11 cellular contexts compared by ENCODE assay signal in the genomic region with DNA sequence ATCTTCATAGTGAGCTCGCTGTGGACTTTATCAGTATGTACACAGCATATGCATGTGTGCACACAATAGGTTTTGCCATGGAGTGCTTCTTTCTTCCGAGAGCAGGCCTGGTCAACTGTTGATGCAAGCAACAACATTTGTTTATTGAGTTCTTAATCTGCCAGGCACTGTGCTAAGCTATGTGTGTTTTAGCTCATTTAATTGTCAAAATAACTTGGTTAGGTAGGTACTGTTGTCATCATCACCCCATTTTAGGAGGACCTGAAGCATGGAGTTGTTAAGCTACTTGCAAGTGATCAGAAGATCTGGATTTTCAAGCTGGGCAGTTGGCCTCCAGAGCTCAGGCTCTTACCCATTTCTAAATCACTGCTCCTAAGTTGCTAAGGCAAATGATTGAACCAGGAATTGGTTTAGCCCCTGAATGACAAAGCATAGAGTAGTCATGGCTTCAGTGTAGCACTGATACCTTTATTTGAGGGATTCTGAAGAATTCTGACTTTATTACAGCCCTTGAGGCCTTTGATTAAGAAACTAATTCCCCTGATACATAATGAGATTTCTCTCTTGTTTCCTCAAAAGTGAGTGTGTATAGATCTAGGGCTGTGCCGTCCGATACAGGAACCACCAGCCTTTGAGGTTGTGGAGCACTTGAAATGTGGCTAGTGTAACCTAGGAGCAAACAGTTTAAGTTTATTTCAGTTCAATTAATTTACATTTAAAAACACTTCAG.
A peak's percentile ranks its signal among the peaks of the same experiment; 100 is the strongest.
DNase-seq lines count a peak whose midpoint lies in the region; ATAC-seq, FAIRE-seq and TF ChIP-seq lines count a peak whose summit lies in the region.
"Had no signal": no experiment of that assay in that cellular context is flagged by ENCODE, and none has a peak within 500 bp of the region (broad histone marks: within the 10 kb centered on the region; RNA-seq: fewer than 3 reads in every experiment).

No MANE protein-coding gene starts in this region.

- H3K4me2 ChIP-seq in keratinocyte (ENCODE audit: control insufficient read depth, extremely low read depth, insufficient read depth, low read depth, low read length) = peak overlapping the region; percentile 92

- H3K9me3 ChIP-seq in Panc1 (ENCODE audit: control insufficient read depth, insufficient read depth, low read depth, low read length) (no peaks in the 10 kb centered on the region), keratinocyte (ENCODE audit: control insufficient read depth, low read depth, low read length) (no peaks in the 10 kb centered on the region), MG63 (no peaks in the 10 kb centered on the region), mucosa of descending colon (no peaks in the 10 kb centered on the region)

- peak overlapping the region; percentile 72 for H3K27ac Mint-ChIP-seq in stimulated activated memory B cell treated with anti-CD40 and anti-IgM and Interleukin-4, amounts not matched to agents 10 μg/mL and 1 μg/mL and 100 μg/mL, for 72 hours
- H3K27ac Mint-ChIP-seq: activated naive CD8-positive, alpha-beta T cell treated with anti-CD3 and anti-CD28 coated beads for 36 hours had no signal

- dilution Hi-C loops in keratinocyte (cut with MboI; ENCODE audit: extremely low pct_ligation_motif_present, low sequenced_read_pairs) = no loop called here

- H3K27ac ChIP-seq in Panc1 (ENCODE audit: low read length) (peak overlapping the region; percentile 89), keratinocyte (ENCODE audit: control insufficient read depth, insufficient read depth, low read length) (peak overlapping the region; percentile 84)

- H3K4me1 ChIP-seq in Panc1 (ENCODE audit: control insufficient read depth, insufficient read depth, low read length) = peaks cover 70% of the 10 kb centered on the region
- H3K4me1 ChIP-seq in keratinocyte (ENCODE audit: control insufficient read depth, extremely low read depth, insufficient read depth, low read length) = peaks cover 50% of the 10 kb centered on the region
- H3K4me1 ChIP-seq in mucosa of descending colon (ENCODE audit: low read depth) = peaks cover 16% of the 10 kb centered on the region

- H3K4me3 ChIP-seq in Panc1 (ENCODE audit: low read depth in 2 of 2, low read length in 2 of 2) (peak overlapping the region; percentile 15 to 42), keratinocyte (ENCODE audit: control insufficient read depth in 2 of 3, extremely low read depth in 1 of 3, insufficient read depth in 2 of 3, low read depth in 1 of 3, low read length in 3 of 3) (peak overlapping the region in 2 of 3 experiments; percentile 49 to 60), MG63 (no peak overlapping the region), mucosa of descending colon (no peak overlapping the region)

- no peak for DNase-seq in Panc1 (ENCODE audit: low read depth, low spot score)
- no peak for DNase-seq in keratinocyte (ENCODE audit: low read depth, low spot score)
- DNase-seq in NAMALWA (ENCODE audit: low spot score) = no peak
- DNase-seq in MG63 = no peak
- DNase-seq in mucosa of descending colon = no peak
- DNase-seq: activated naive CD8-positive, alpha-beta T cell treated with anti-CD3 and anti-CD28 coated beads for 36 hours; NCI-H1694; retina had no signal

- ATAC-seq in GM18873 (IDR thresholded peaks at IDR 0.05; ENCODE audit: low FRiP score, unreplicated experiment) (peak; percentile 3), Panc1 (peak; percentile 46), GM18498 (IDR thresholded peaks at IDR 0.05; ENCODE audit: unreplicated experiment) (no peak), mucosa of descending colon (no peak)
- ATAC-seq in stimulated activated memory B cell treated with anti-CD40 and anti-IgM and Interleukin-4, amounts not matched to agents 10 μg/mL and 1 μg/mL and 100 μg/mL, for 72 hours = no peak

- no peaks in the 10 kb centered on the region for H3K27me3 Mint-ChIP-seq in stimulated activated memory B cell treated with anti-CD40 and anti-IgM and Interleukin-4, amounts not matched to agents 10 μg/mL and 1 μg/mL and 100 μg/mL, for 72 hours
- H3K27me3 Mint-ChIP-seq: activated naive CD8-positive, alpha-beta T cell treated with anti-CD3 and anti-CD28 coated beads for 36 hours had no signal

- peak overlapping the region; percentile 55 for H3K4me3 Mint-ChIP-seq in stimulated activated memory B cell treated with anti-CD40 and anti-IgM and Interleukin-4, amounts not matched to agents 10 μg/mL and 1 μg/mL and 100 μg/mL, for 72 hours
- H3K4me3 Mint-ChIP-seq: activated naive CD8-positive, alpha-beta T cell treated with anti-CD3 and anti-CD28 coated beads for 36 hours had no signal

- no peak overlapping the region for H2AFZ ChIP-seq in keratinocyte (ENCODE audit: control insufficient read depth, low read length)

- peak; percentile 52 for FAIRE-seq in keratinocyte (lab: Jason Lieb, UNC)

- BruUV-seq in Panc1 (replicated peaks; lab: Mats Ljungman, UMichigan) = no TSS peak

- H3K27me3 ChIP-seq in Panc1 (ENCODE audit: control insufficient read depth, insufficient read depth, low read length) = no peaks in the 10 kb centered on the region
- H3K27me3 ChIP-seq in keratinocyte (ENCODE audit: control insufficient read depth, extremely low read depth, insufficient read depth, low read length) = no peaks in the 10 kb centered on the region
- H3K27me3 ChIP-seq in MG63 = no peaks in the 10 kb centered on the region

- POLR2A ChIA-PET in Panc1 (lab: Charles Lee) = interaction anchor here (1.3 kb wide), 1 partner anchor 13 kb away, joined by 3 read pairs; no protein-coding TSS in a partner anchor

- no peak for TF ChIP-seq CTCF in Panc1 (IDR thresholded peaks at IDR 0.05)
- no peak for TF ChIP-seq CTCF in keratinocyte (optimal IDR thresholded peaks at IDR 0.05 in 1 of 3, IDR thresholded peaks at IDR 0.05 in 1 of 3, conservative IDR thresholded peaks at IDR 0.05 in 1 of 3; ENCODE audit: extremely low read depth in 1 of 3, insufficient read depth in 2 of 3, low read length in 3 of 3)
- no peak for TF ChIP-seq CTCF in mucosa of descending colon (IDR thresholded peaks at IDR 0.05)

- H3K4me1 Mint-ChIP-seq in stimulated activated memory B cell treated with anti-CD40 and anti-IgM and Interleukin-4, amounts not matched to agents 10 μg/mL and 1 μg/mL and 100 μg/mL, for 72 hours = peaks cover 43% of the 10 kb centered on the region

- CTCF ChIA-PET in Panc1 (lab: Charles Lee) = no interaction called here

- no peaks in the 10 kb centered on the region for H3K9me3 Mint-ChIP-seq in stimulated activated memory B cell treated with anti-CD40 and anti-IgM and Interleukin-4, amounts not matched to agents 10 μg/mL and 1 μg/mL and 100 μg/mL, for 72 hours
- H3K9me3 Mint-ChIP-seq: activated naive CD8-positive, alpha-beta T cell treated with anti-CD3 and anti-CD28 coated beads for 36 hours had no signal

- H3K9ac ChIP-seq in keratinocyte (ENCODE audit: control insufficient read depth, extremely low read depth, insufficient read depth, low read length) = peak overlapping the region; percentile 66

- peaks cover 13% of the 10 kb centered on the region for H3K9me1 ChIP-seq in keratinocyte (ENCODE audit: control insufficient read depth, extremely low read depth, insufficient read depth, low read length)

- no peaks in the 10 kb centered on the region for H3K36me3 Mint-ChIP-seq in stimulated activated memory B cell treated with anti-CD40 and anti-IgM and Interleukin-4, amounts not matched to agents 10 μg/mL and 1 μg/mL and 100 μg/mL, for 72 hours
- H3K36me3 Mint-ChIP-seq: activated naive CD8-positive, alpha-beta T cell treated with anti-CD3 and anti-CD28 coated beads for 36 hours had no signal

- in situ Hi-C loops in Panc1 (cut with HindIII; ENCODE audit: low pct_unique_long_range_greater_than_20kb, low sequenced_read_pairs) = no loop called here

- H3K79me2 ChIP-seq in keratinocyte (ENCODE audit: control insufficient read depth, insufficient read depth, low read length) = peaks cover 96% of the 10 kb centered on the region

- intact Hi-C loops in Panc1 (cut with micrococcal nuclease; ENCODE audit: unreplicated experiment) = loop anchor here (5.0 kb wide), 2 partner anchors 131 to 276 kb away; partner anchors contain the start of gene FMNL2
- intact Hi-C loops in mucosa of descending colon (cut with DNase I, micrococcal nuclease) = no loop called here

- H3K36me3 ChIP-seq in Panc1 (ENCODE audit: control insufficient read depth, insufficient read depth, low read length) (no peaks in the 10 kb centered on the region), keratinocyte (ENCODE audit: control insufficient read depth in 2 of 2, extremely low read depth in 1 of 2, insufficient read depth in 2 of 2, low read length in 2 of 2) (no peaks in the 10 kb centered on the region), MG63 (no peaks in the 10 kb centered on the region), mucosa of descending colon (ENCODE audit: low read depth) (no peaks in the 10 kb centered on the region)

- peaks cover 10% of the 10 kb centered on the region for H4K20me1 ChIP-seq in keratinocyte (ENCODE audit: control insufficient read depth, extremely low read depth, insufficient read depth, low read length)

Comparison
In these comparisons a context has a peak if more than half of its experiments do, and no peak if none do; other contexts are left out.
1. ATAC-seq: peak in GM18873 (single experiment) and Panc1 (single experiment); none in stimulated activated memory B cell treated with anti-CD40 and anti-IgM and Interleukin-4, amounts not matched to agents 10 μg/mL and 1 μg/mL and 100 μg/mL, for 72 hours (single experiment), GM18498 (single experiment) and mucosa of descending colon (single experiment).
2. H3K4me3 ChIP-seq: peak in Panc1 (2 of 2) and keratinocyte (2 of 3); none in MG63 (single experiment) and mucosa of descending colon (single experiment).